In the genomic region with DNA sequence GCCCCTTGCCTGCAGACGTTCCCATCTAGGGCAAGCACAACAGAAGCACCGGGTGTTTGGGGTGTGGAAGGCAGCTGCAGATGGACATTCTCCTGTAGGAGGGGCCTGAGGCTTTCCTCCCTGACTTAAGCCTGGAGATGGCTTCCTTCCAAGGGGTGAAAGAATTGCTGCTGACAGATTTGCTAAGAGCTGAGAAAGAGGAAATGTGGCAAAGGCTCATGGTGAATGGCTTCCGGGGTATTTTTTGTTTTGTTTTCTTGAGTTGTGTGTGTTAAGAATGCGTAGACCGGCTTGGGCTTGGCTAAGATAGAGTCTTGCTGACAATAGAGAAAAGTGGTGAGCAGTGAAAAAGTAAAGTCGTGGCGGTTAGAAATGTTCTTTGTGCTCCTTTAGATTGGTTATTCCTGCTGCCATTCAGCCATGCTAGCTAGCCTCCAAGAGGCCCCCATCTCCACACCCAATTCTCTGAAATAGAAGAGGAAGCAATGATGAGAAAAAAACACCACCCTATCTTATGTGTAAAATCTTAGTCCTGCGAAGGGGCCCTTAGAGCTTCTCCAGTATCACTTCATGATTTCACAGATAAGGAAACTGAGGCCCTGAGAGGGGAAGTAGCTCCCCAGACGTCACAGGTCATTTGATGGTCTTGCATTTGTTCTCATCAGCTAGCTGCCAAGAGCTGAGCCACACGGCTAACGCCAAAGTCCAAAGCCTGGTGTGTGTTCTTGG, we compare ENCODE assay signal across 8 cellular contexts. TPM values are rescaled to one million over a fixed set of nuclear protein-coding genes. Genes with fewer than 3 reads are reported as not detected.
DNase-seq lines count a peak whose midpoint lies in the region; ATAC-seq and TF ChIP-seq lines count a peak whose summit lies in the region.

No MANE protein-coding gene starts in this region.

- H3K4me3 ChIP-seq in left ventricle myocardium inferior, result no peak overlapping the region
- H3K4me3 ChIP-seq in subcutaneous abdominal adipose tissue (ENCODE audit: low read depth in 1 of 5, low read length in 5 of 5), result peak overlapping the region; percentile 2 to 26 (median 10)
- no peak overlapping the region for H3K4me3 ChIP-seq in gastrocnemius medialis

- TF ChIP-seq CTCF in left ventricle myocardium inferior (IDR thresholded peaks at IDR 0.05; ENCODE audit: borderline replicate concordance) (no peak), gastrocnemius medialis (IDR thresholded peaks at IDR 0.05 in 4 of 5, conservative IDR thresholded peaks at IDR 0.05 in 1 of 5) (no peak)

- H3K4me1 ChIP-seq in left ventricle myocardium inferior, result peaks cover 43% of the 10 kb centered on the region
- peaks cover 20 to 54% (median 29%) of the 10 kb centered on the region in 5 donors for H3K4me1 ChIP-seq in subcutaneous abdominal adipose tissue (ENCODE audit: control insufficient read depth in 5 of 5, insufficient read depth in 5 of 5, low read length in 5 of 5)
- peaks cover 12 to 33% of the 10 kb centered on the region in 2 donors for H3K4me1 ChIP-seq in gastrocnemius medialis

- no peaks in the 10 kb centered on the region for H3K36me3 ChIP-seq in left ventricle myocardium inferior
- no peaks in the 10 kb centered on the region for H3K36me3 ChIP-seq in subcutaneous abdominal adipose tissue (ENCODE audit: control insufficient read depth in 5 of 5, insufficient read depth in 5 of 5, low read length in 5 of 5)
- no peaks in the 10 kb centered on the region for H3K36me3 ChIP-seq in gastrocnemius medialis

- H3K27ac Mint-ChIP-seq in activated naive CD4-positive, alpha-beta T cell treated with anti-CD3 and anti-CD28 coated beads, Interleukin-2, amount 10 ng/mL, durations not matched to agents 7 days and 5 days, result peak overlapping the region; percentile 95

- peaks cover 100% of the 10 kb centered on the region for H3K4me1 Mint-ChIP-seq in activated naive CD4-positive, alpha-beta T cell treated with anti-CD3 and anti-CD28 coated beads, Interleukin-2, amount 10 ng/mL, durations not matched to agents 7 days and 5 days

- DNase-seq in ELR (ENCODE audit: low read depth) (peak; percentile 54), LHCN-M2 (ENCODE audit: low read depth) (peak; percentile 78), left ventricle myocardium inferior (peak; percentile 44), DMS153 treated with DMSO at 0.1 percent for 48 hours (lab: John Stamatoyannopoulos, UW; ENCODE audit: unreplicated experiment) (no peak), gastrocnemius medialis (no peak), NCI-H2107 (lab: John Stamatoyannopoulos, UW) (no peak)
- DNase-seq in activated naive CD4-positive, alpha-beta T cell treated with anti-CD3 and anti-CD28 coated beads, Interleukin-2, amount 10 ng/mL, durations not matched to agents 7 days and 5 days, result peak; percentile 67

- no peak for ATAC-seq in gastrocnemius medialis

- intact Hi-C loops in left ventricle myocardium inferior (cut with micrococcal nuclease), result no loop called here
- intact Hi-C loops in gastrocnemius medialis (cut with DNase I; ENCODE audit: low total_unique reads), result no loop called here

- TF ChIP-seq POLR2A in gastrocnemius medialis (IDR thresholded peaks at IDR 0.05), result no peak

- H3K27ac ChIP-seq in left ventricle myocardium inferior (replicated peaks), result peak overlapping the region; percentile 56
- H3K27ac ChIP-seq in subcutaneous abdominal adipose tissue (ENCODE audit: low read depth, low read length), result peak overlapping the region; percentile 12
- H3K27ac ChIP-seq in gastrocnemius medialis, result peak overlapping the region in 1 of 4 donors; percentile 37

- H3K27me3 ChIP-seq in left ventricle myocardium inferior (ENCODE audit: low read depth), result no peaks in the 10 kb centered on the region
- H3K27me3 ChIP-seq in subcutaneous abdominal adipose tissue (ENCODE audit: control insufficient read depth in 5 of 5, insufficient read depth in 4 of 5, low read length in 5 of 5), result no peaks in the 10 kb centered on the region
- no peaks in the 10 kb centered on the region for H3K27me3 ChIP-seq in gastrocnemius medialis

- no peaks in the 10 kb centered on the region for H3K9me3 ChIP-seq in left ventricle myocardium inferior (replicated peaks)
- no peaks in the 10 kb centered on the region for H3K9me3 ChIP-seq in subcutaneous abdominal adipose tissue (ENCODE audit: control insufficient read depth in 5 of 5, low read length in 5 of 5)
- H3K9me3 ChIP-seq in gastrocnemius medialis, result no peaks in the 10 kb centered on the region

- H3K9me3 Mint-ChIP-seq in activated naive CD4-positive, alpha-beta T cell treated with anti-CD3 and anti-CD28 coated beads, Interleukin-2, amount 10 ng/mL, durations not matched to agents 7 days and 5 days, result no peaks in the 10 kb centered on the region

- CTCF ChIA-PET in activated naive CD4-positive, alpha-beta T cell treated with anti-CD3 and anti-CD28 coated beads, Interleukin-2, amount 10 ng/mL, durations not matched to agents 7 days and 5 days (lab: Charles Lee), result interaction anchor here (1.0 to 11.8 kb wide), 4 partner anchors 8 to 29 kb away, joined by 3 to 414 read pairs (median 10); no protein-coding TSS in a partner anchor

- no peaks in the 10 kb centered on the region for H3K27me3 Mint-ChIP-seq in activated naive CD4-positive, alpha-beta T cell treated with anti-CD3 and anti-CD28 coated beads, Interleukin-2, amount 10 ng/mL, durations not matched to agents 7 days and 5 days

- H3K9ac ChIP-seq in subcutaneous abdominal adipose tissue (ENCODE audit: low read length in 5 of 5), result peak overlapping the region in 1 of 5 donors; percentile 17

- H3K36me3 Mint-ChIP-seq in activated naive CD4-positive, alpha-beta T cell treated with anti-CD3 and anti-CD28 coated beads, Interleukin-2, amount 10 ng/mL, durations not matched to agents 7 days and 5 days, result peaks cover 81% of the 10 kb centered on the region

- in situ Hi-C loops in gastrocnemius medialis (cut with MboI; ENCODE audit: low sequenced_read_pairs in 4 of 4), result no loop called here

- peak overlapping the region; percentile 60 for H3K4me3 Mint-ChIP-seq in activated naive CD4-positive, alpha-beta T cell treated with anti-CD3 and anti-CD28 coated beads, Interleukin-2, amount 10 ng/mL, durations not matched to agents 7 days and 5 days

RNA-seq across cellular contexts. Expression of a gene that starts 36.9 kb away (rescaled TPM):
- total RNA-seq in LHCN-M2 (2014; rRNA removed), result 49.3 and 53.5 TPM in 2 replicates
- 39.7 TPM for polyA plus RNA-seq in LHCN-M2 (2012)
- total RNA-seq in left ventricle myocardium inferior, result 29.2 TPM
- 10 to 100 TPM; 23.7 to 61.2 (median 38.6) TPM for total RNA-seq in gastrocnemius medialis

Comparison
In these comparisons a context has a peak if more than half of its experiments do, and no peak if none do; other contexts are left out.
1. DNase-seq: peak in ELR (single experiment), LHCN-M2 (single experiment), activated naive CD4-positive, alpha-beta T cell treated with anti-CD3 and anti-CD28 coated beads, Interleukin-2, amount 10 ng/mL, durations not matched to agents 7 days and 5 days (single experiment) and left ventricle myocardium inferior (single experiment); none in DMS153 treated with DMSO at 0.1 percent for 48 hours (single experiment), gastrocnemius medialis (0 of 2) and NCI-H2107 (single experiment).
2. H3K4me3 ChIP-seq: peak in subcutaneous abdominal adipose tissue (5 of 5); none in left ventricle myocardium inferior (single experiment) and gastrocnemius medialis (0 of 4).